In the genomic region with DNA sequence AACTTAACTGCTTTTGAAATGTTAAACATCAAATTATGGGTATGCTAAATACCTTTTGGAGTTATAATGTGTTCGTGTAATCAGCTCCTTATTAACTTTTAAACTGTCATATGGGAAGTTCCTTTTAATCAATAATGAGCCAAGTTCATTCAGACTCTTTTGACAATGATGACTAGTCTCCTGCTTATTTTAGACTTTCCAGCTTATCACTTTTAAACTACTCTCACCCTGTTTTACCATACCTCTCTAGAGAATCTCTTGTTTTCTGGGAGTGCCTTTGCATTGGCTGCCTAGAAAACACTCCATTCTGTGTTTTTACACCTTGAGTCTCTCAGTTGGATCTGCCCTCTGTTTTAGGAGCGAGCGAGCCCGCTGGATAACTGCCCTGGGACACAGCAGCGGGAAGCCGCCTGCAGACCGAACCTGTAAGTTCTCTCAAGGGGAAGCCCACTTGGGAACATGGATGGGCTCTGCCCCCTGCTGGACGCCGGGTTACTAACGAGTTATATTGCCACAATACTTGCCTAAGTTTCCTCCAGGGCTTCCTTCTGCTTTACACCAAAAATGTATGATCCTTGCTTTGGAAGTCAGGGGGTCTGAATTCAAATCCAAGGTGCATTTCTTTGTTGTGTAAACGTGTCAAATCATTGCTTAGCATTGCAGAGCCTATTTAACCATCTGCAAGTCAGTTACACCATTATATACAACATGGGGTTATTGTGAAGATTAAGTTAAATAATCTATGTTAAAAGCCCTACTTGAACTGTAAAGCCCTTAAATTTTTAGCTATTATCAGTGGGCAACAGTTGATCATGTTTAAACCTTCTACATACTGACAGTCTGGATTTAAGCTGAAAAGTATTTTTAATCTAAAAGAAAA, we compare ENCODE assay signal across 9 cellular contexts.
DNase-seq lines count a peak whose midpoint lies in the region; ATAC-seq and TF ChIP-seq lines count a peak whose summit lies in the region.
"Had no signal": no experiment of that assay in that cellular context is flagged by ENCODE, and none has a peak within 500 bp of the region (broad histone marks: within the 10 kb centered on the region; RNA-seq: fewer than 3 reads in every experiment).

No MANE protein-coding gene starts in this region.

- intact Hi-C loops in activated T-helper 2 cell treated with anti-CD3 and anti-CD28 coated beads, Interferon-gamma antibody, Interleukin-2, Interleukin-4, amounts not matched to agents 10 μg/mL and 5 μg/mL and 100 μg/mL, durations not matched to agents 14 hours and 24 hours and 36 hours (cut with micrococcal nuclease): loop anchor here (1.0 kb wide), 3 partner anchors 157 to 1227 kb away; no protein-coding TSS in a partner anchor
- intact Hi-C loops in testis (cut with DNase I; ENCODE audit: low total_unique reads): no loop called here

- no peak overlapping the region for H3K18ac ChIP-seq in H9 (ENCODE audit: insufficient read length, low read depth, low read length)

- peaks cover 18 to 46% (median 37%) of the 10 kb centered on the region in 3 experiments for H3K36me3 Mint-ChIP-seq in H9 (ENCODE audit: insufficient read depth in 1 of 3, low read depth in 3 of 3)
- peaks cover 38% of the 10 kb centered on the region for H3K36me3 Mint-ChIP-seq in activated T-helper 2 cell treated with anti-CD3 and anti-CD28 coated beads, Interferon-gamma antibody, Interleukin-2, Interleukin-4, amounts not matched to agents 10 μg/mL and 5 μg/mL and 100 μg/mL, durations not matched to agents 14 hours and 24 hours and 36 hours (ENCODE audit: low read depth)

- H3K4me1 ChIP-seq in H9 (ENCODE audit: insufficient read depth, low read length) (no peaks in the 10 kb centered on the region), foreskin keratinocyte (no peaks in the 10 kb centered on the region), testis (no peaks in the 10 kb centered on the region)

- H2BK5ac ChIP-seq in H9 (ENCODE audit: insufficient read length, low read length): no peak overlapping the region

- H3K9me3 ChIP-seq in H9 (ENCODE audit: control insufficient read depth, low read depth, low read length): no peaks in the 10 kb centered on the region
- no peaks in the 10 kb centered on the region for H3K9me3 ChIP-seq in testis

- no peaks in the 10 kb centered on the region for H4K20me1 ChIP-seq in H9 (ENCODE audit: control insufficient read depth, insufficient read depth, insufficient read length)

- no peak overlapping the region for H3K4me3 Mint-ChIP-seq in H9
- no peak overlapping the region for H3K4me3 Mint-ChIP-seq in activated T-helper 2 cell treated with anti-CD3 and anti-CD28 coated beads, Interferon-gamma antibody, Interleukin-2, Interleukin-4, amounts not matched to agents 10 μg/mL and 5 μg/mL and 100 μg/mL, durations not matched to agents 14 hours and 24 hours and 36 hours (ENCODE audit: low read depth)
- H3K4me3 Mint-ChIP-seq: stimulated activated naive CD8-positive, alpha-beta T cell treated with anti-CD3 and anti-CD28 coated beads, Interleukin-15, Interleukin-2, amounts not matched to agents 100 ng/mL and 50 ng/mL, for 24 hours had no signal

- H3K4me3 ChIP-seq in testis: no peak overlapping the region

- H3K23me2 ChIP-seq in H9 (ENCODE audit: insufficient read length, low read depth, low read length, poor library complexity, severe bottlenecking): no peaks in the 10 kb centered on the region

- H4K91ac ChIP-seq in H9 (ENCODE audit: insufficient read length, low read depth, low read length): no peak overlapping the region

- DNase-seq in GM03348 (ENCODE audit: low spot score) (peak; percentile 91), H9 (peak; percentile 90), M059J (ENCODE audit: low read depth) (peak; percentile 86), RPMI8226 (peak; percentile 83), foreskin keratinocyte (peak; percentile 33 to 72), occipital lobe (lab: John Stamatoyannopoulos, UW) (peak; percentile 76), testis (peak; percentile 95)
- DNase-seq in activated T-helper 2 cell treated with anti-CD3 and anti-CD28 coated beads, Interferon-gamma antibody, Interleukin-2, Interleukin-4, amounts not matched to agents 10 μg/mL and 5 μg/mL and 100 μg/mL, durations not matched to agents 14 hours and 24 hours and 36 hours (ENCODE audit: low spot score): peak; percentile 51

- no peak overlapping the region for H4K8ac ChIP-seq in H9 (replicated peaks; ENCODE audit: insufficient read length, low read depth, low read length)

- H3K27ac Mint-ChIP-seq in H9: peak overlapping the region in 1 of 3 experiments; percentile 72; a peak in 2 of 7 replicates
- no peak overlapping the region for H3K27ac Mint-ChIP-seq in activated T-helper 2 cell treated with anti-CD3 and anti-CD28 coated beads, Interferon-gamma antibody, Interleukin-2, Interleukin-4, amounts not matched to agents 10 μg/mL and 5 μg/mL and 100 μg/mL, durations not matched to agents 14 hours and 24 hours and 36 hours

- H3K9ac ChIP-seq in H9 (ENCODE audit: extremely low read depth, insufficient read length, low read length): no peak overlapping the region

- no peak overlapping the region for H3K23ac ChIP-seq in H9 (ENCODE audit: insufficient read length, low read depth, low read length)

- no peak overlapping the region for H4K5ac ChIP-seq in H9 (ENCODE audit: insufficient read length, low read depth, low read length)

- peaks cover 17 to 18% of the 10 kb centered on the region in 2 experiments for H3K4me1 Mint-ChIP-seq in H9
- peaks cover 2% of the 10 kb centered on the region for H3K4me1 Mint-ChIP-seq in activated T-helper 2 cell treated with anti-CD3 and anti-CD28 coated beads, Interferon-gamma antibody, Interleukin-2, Interleukin-4, amounts not matched to agents 10 μg/mL and 5 μg/mL and 100 μg/mL, durations not matched to agents 14 hours and 24 hours and 36 hours (ENCODE audit: low read depth)

- no peak overlapping the region for H3K14ac ChIP-seq in H9 (ENCODE audit: insufficient read depth, low read length)

- no peak overlapping the region for H3K4ac ChIP-seq in H9 (ENCODE audit: low read depth, low read length)

- no peaks in the 10 kb centered on the region for H3K27me3 Mint-ChIP-seq in H9 (ENCODE audit: low read depth)
- no peaks in the 10 kb centered on the region for H3K27me3 Mint-ChIP-seq in activated T-helper 2 cell treated with anti-CD3 and anti-CD28 coated beads, Interferon-gamma antibody, Interleukin-2, Interleukin-4, amounts not matched to agents 10 μg/mL and 5 μg/mL and 100 μg/mL, durations not matched to agents 14 hours and 24 hours and 36 hours (ENCODE audit: low read depth)
- H3K27me3 Mint-ChIP-seq: stimulated activated naive CD8-positive, alpha-beta T cell treated with anti-CD3 and anti-CD28 coated beads, Interleukin-15, Interleukin-2, amounts not matched to agents 100 ng/mL and 50 ng/mL, for 24 hours had no signal

- no peak overlapping the region for H2AFZ ChIP-seq in H9 (ENCODE audit: low read length)

- TF ChIP-seq CTCF in H9 (conservative IDR thresholded peaks at IDR 0.05): peak; percentile 92
- TF ChIP-seq CTCF in foreskin keratinocyte (conservative IDR thresholded peaks at IDR 0.05): peak; percentile 97
- peak; percentile 78 to 85 (median 80) for TF ChIP-seq CTCF in testis (IDR thresholded peaks at IDR 0.05)

- no peak overlapping the region for H2BK120ac ChIP-seq in H9 (ENCODE audit: low read depth, low read length, poor library complexity, severe bottlenecking)

- H3K79me1 ChIP-seq in H9 (ENCODE audit: insufficient read depth, low read depth, low read length, poor library complexity, severe bottlenecking): no peaks in the 10 kb centered on the region

- H2BK12ac ChIP-seq in H9 (ENCODE audit: insufficient read length, low read depth, low read length): no peak overlapping the region

- H3K27me3 ChIP-seq in H9 (ENCODE audit: insufficient read depth, low read length): no peaks in the 10 kb centered on the region
- no peaks in the 10 kb centered on the region for H3K27me3 ChIP-seq in foreskin keratinocyte
- H3K27me3 ChIP-seq in testis: no peaks in the 10 kb centered on the region

- no peak overlapping the region for H3T11ph ChIP-seq in H9 (ENCODE audit: low read length)

- no peak overlapping the region for H2BK20ac ChIP-seq in H9 (ENCODE audit: low read depth, low read length, poor library complexity, severe bottlenecking)

- H2AK5ac ChIP-seq in H9 (ENCODE audit: insufficient read length, low read length): no peak overlapping the region

- no peak for TF ChIP-seq POLR2A in testis (IDR thresholded peaks at IDR 0.05)

- no peak overlapping the region for H3K4me2 ChIP-seq in H9 (ENCODE audit: insufficient read depth, insufficient read length, low read length)

- H3K36me3 ChIP-seq in testis (ENCODE audit: low read depth, missing control alignments): no peaks in the 10 kb centered on the region

- WGBS in H9 (ENCODE audit: extremely low coverage, insufficient read length, low lambda C conversion rate): no CpG with 5 or more reads among the region's 11 CpGs
- 17 to 20% methylated on average over 11 of the region's 11 CpGs for WGBS in testis, 2 donors

- H3K9me3 Mint-ChIP-seq in H9: no peaks in the 10 kb centered on the region
- H3K9me3 Mint-ChIP-seq in activated T-helper 2 cell treated with anti-CD3 and anti-CD28 coated beads, Interferon-gamma antibody, Interleukin-2, Interleukin-4, amounts not matched to agents 10 μg/mL and 5 μg/mL and 100 μg/mL, durations not matched to agents 14 hours and 24 hours and 36 hours: no peaks in the 10 kb centered on the region
- H3K9me3 Mint-ChIP-seq: stimulated activated naive CD8-positive, alpha-beta T cell treated with anti-CD3 and anti-CD28 coated beads, Interleukin-15, Interleukin-2, amounts not matched to agents 100 ng/mL and 50 ng/mL, for 24 hours had no signal

- peak; percentile 99 for ATAC-seq in foreskin keratinocyte

- H3K27ac ChIP-seq in H9 (ENCODE audit: insufficient read length, low read depth, low read length) (no peak overlapping the region), foreskin keratinocyte (no peak overlapping the region), testis (no peak overlapping the region)

- no peak overlapping the region for H2BK15ac ChIP-seq in H9 (ENCODE audit: low read depth, low read length)

- H3K79me2 ChIP-seq in H9 (ENCODE audit: insufficient read depth, low read length): no peaks in the 10 kb centered on the region

- no peak overlapping the region for H3K56ac ChIP-seq in H9 (ENCODE audit: insufficient read length, low read depth, low read length)
